In genomic region chr3:72100626-72101187, GRCh38 we compare ENCODE assay signal across 8 cellular contexts.
DNase-seq lines count a peak whose midpoint lies in the region; ATAC-seq and TF ChIP-seq lines count a peak whose summit lies in the region.

No MANE protein-coding gene starts in this region.

- no peaks in the 10 kb centered on the region for H3K36me3 ChIP-seq in mucosa of rectum (ENCODE audit: control insufficient read depth in 2 of 2, insufficient read depth in 2 of 2, low read length in 2 of 2)

- ATAC-seq in GM18520 (IDR thresholded peaks at IDR 0.05; ENCODE audit: unreplicated experiment) = peak; percentile 34
- ATAC-seq in HG03039 (IDR thresholded peaks at IDR 0.05; ENCODE audit: unreplicated experiment) = peak; percentile 54

- H3K27ac ChIP-seq in mucosa of rectum (ENCODE audit: low read depth in 2 of 2, low read length in 2 of 2) = peak overlapping the region in 1 of 2 donors; percentile 63

- H3K9ac ChIP-seq in mucosa of rectum (ENCODE audit: low read depth in 1 of 2, low read length in 2 of 2) = peak overlapping the region; percentile 20 to 52

- H3K27me3 ChIP-seq in mucosa of rectum (ENCODE audit: control insufficient read depth in 2 of 2, insufficient read depth in 2 of 2, low read length in 2 of 2) = peaks cover 2 to 11% of the 10 kb centered on the region in 2 donors

- DNase-seq in ACHN (peak; percentile 5), NCI-H774 (lab: John Stamatoyannopoulos, UW) (peak; percentile 5), epithelial cell of proximal tubule (ENCODE audit: low read depth) (no peak)
- DNase-seq in activated CD8-positive, alpha-beta memory T cell treated with anti-CD3 and anti-CD28 coated beads, Interleukin-2, amount 50 U/mL, for 24 hours (ENCODE audit: extremely low read depth) = peak; percentile 71
- peak; percentile 87 for DNase-seq in stimulated activated CD8-positive, alpha-beta memory T cell treated with anti-CD3 and anti-CD28 coated beads, Interleukin-2, amount 100 ng/mL, for 48 hours (ENCODE audit: low read depth in 2 of 2)

- peak overlapping the region; percentile 43 for H3K4me3 ChIP-seq in epithelial cell of proximal tubule (ENCODE audit: low read depth, low read length)
- peak overlapping the region; percentile 46 to 66 for H3K4me3 ChIP-seq in mucosa of rectum (ENCODE audit: low read length in 2 of 2)

- no peaks in the 10 kb centered on the region for H3K9me3 ChIP-seq in mucosa of rectum (ENCODE audit: control insufficient read depth in 2 of 2, low read length in 2 of 2)

- in situ Hi-C loops in ACHN (cut with HindIII; ENCODE audit: low pct_ligation_motif_present, low pct_unique_long_range_greater_than_20kb, low sequenced_read_pairs) = no loop called here

- TF ChIP-seq CTCF in epithelial cell of proximal tubule (conservative IDR thresholded peaks at IDR 0.05; ENCODE audit: low read depth, low read length) = no peak

- peaks cover 10 to 14% of the 10 kb centered on the region in 2 donors for H3K4me1 ChIP-seq in mucosa of rectum (ENCODE audit: control insufficient read depth in 2 of 2, insufficient read depth in 2 of 2, low read length in 2 of 2)
